Comparison of ENCODE assay signal across 3 cellular contexts in the genomic region with DNA sequence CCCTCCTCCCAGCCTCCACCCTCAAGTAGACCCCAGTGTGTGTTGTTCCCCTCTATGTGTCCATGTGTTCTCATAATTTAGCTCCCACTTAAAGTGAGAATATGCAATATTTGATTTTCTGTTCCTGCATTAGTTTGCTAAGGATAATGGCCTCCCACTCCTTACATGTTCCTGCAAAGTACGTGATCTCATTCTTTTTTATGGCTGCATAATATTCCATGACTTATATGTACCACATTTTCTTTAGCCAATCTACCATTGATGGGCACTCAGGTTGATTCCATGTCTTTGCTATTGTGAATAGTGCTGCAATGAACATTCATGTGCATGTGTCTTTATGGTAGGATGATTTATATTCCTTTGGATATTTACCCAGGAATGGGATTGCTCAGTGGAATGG. TPM values are rescaled to one million over a fixed set of nuclear protein-coding genes. Genes with fewer than 3 reads are reported as not detected.
DNase-seq lines count a peak whose midpoint lies in the region; ATAC-seq, FAIRE-seq and TF ChIP-seq lines count a peak whose summit lies in the region.
"Not testable (repeated sequence)": the region's sequence is repeated elsewhere in the genome, so short reads cannot be mapped to it uniquely, and the experiment has no call there.

No MANE protein-coding gene starts in this region.

- TF ChIP-seq CTCF in HEK293 (tag by site-specific recombination; IDR thresholded peaks at IDR 0.05); K562 (IDR thresholded peaks at IDR 0.05 in 2 of 3, conservative IDR thresholded peaks at IDR 0.05 in 1 of 3; ENCODE audit: insufficient read depth in 2 of 3, low read depth in 1 of 3, low read length in 3 of 3): not testable (repeated sequence)

- CTCF ChIA-PET in HEK293 (lab: Yijun Ruan, JAX); K562 (lab: Yijun Ruan, JAX; ENCODE audit: low intra/inter-chr PET ratio): not testable (repeated sequence)

- not testable (repeated sequence) for H3K79me2 ChIP-seq in K562 (ENCODE audit: control insufficient read depth, insufficient read depth, low read length)

- POLR2A ChIA-PET in HEK293 (lab: Yijun Ruan, JAX); K562 (lab: Yijun Ruan, JAX): not testable (repeated sequence)

- not testable (repeated sequence) for H4K20me1 ChIP-seq in K562 (replicated peaks; ENCODE audit: control insufficient read depth, insufficient read depth, low read length)

- H3K36me3 ChIP-seq in HEK293 (ENCODE audit: control insufficient read depth in 2 of 2, insufficient read depth in 1 of 2, low read length in 2 of 2); K562 (ENCODE audit: control insufficient read depth, insufficient read depth, low read length): not testable (repeated sequence)

- in situ Hi-C loops in K562 (cut with MboI): not testable (repeated sequence)

- H3K27me3 ChIP-seq in K562 (ENCODE audit: control insufficient read depth in 2 of 2, insufficient read depth in 2 of 2, low read length in 2 of 2): not testable (repeated sequence)

- not testable (repeated sequence) for TF ChIP-seq RAD21 in K562 (CRISPR knock-in tag; conservative IDR thresholded peaks at IDR 0.05 in 1 of 2, IDR thresholded peaks at IDR 0.05 in 1 of 2)

- not testable (repeated sequence) for FAIRE-seq in K562 (lab: Jason Lieb, UNC)

- not testable (repeated sequence) for TF ChIP-seq POLR2A in K562 (conservative IDR thresholded peaks at IDR 0.05)

- H3K9me1 ChIP-seq in K562 (ENCODE audit: control insufficient read depth, insufficient read depth, low read length): not testable (repeated sequence)

- not testable (repeated sequence) for TF ChIP-seq EP300 in K562 (IDR thresholded peaks at IDR 0.05; ENCODE audit: low read length)

- 0% methylated on average over 1 of the region's 1 CpG for WGBS in K562 (ENCODE audit: insufficient coverage, low coverage, missing lambda C conversion rate)

- not testable (repeated sequence) for H2AFZ ChIP-seq in K562 (ENCODE audit: low read depth, low read length)

- not testable (repeated sequence) for BruUV-seq in K562 (replicated peaks; lab: Mats Ljungman, UMichigan)

- ATAC-seq in SK-N-SH treated with all-trans-retinoic acid at 6 μM for 48 hours, K562: not testable (repeated sequence)

- intact Hi-C loops in K562 (cut with micrococcal nuclease): not testable (repeated sequence)

- H3K4me1 ChIP-seq in HEK293 (ENCODE audit: control insufficient read depth, insufficient read depth, low read length); K562 (replicated peaks in 1 of 2; ENCODE audit: control insufficient read depth in 2 of 2, insufficient read depth in 2 of 2, low read length in 2 of 2): not testable (repeated sequence)

- not testable (repeated sequence) for H3K9ac ChIP-seq in K562 (ENCODE audit: insufficient read depth in 1 of 2, low read depth in 2 of 2, low read length in 2 of 2)

- H3K4me3 ChIP-seq in HEK293 (ENCODE audit: low read depth, low read length); K562: not testable (repeated sequence)

- H3K27ac ChIP-seq in HEK293 (ENCODE audit: extremely low read depth, low read depth, low read length); K562 (ENCODE audit: extremely low read depth, low read depth, low read length): not testable (repeated sequence)

- H3K9me3 ChIP-seq in HEK293 (ENCODE audit: control insufficient read depth, insufficient read depth, low read depth, low read length); K562 (replicated peaks; ENCODE audit: control insufficient read depth, insufficient read depth, low read depth, low read length): not testable (repeated sequence)

- not testable (repeated sequence) for H3K4me2 ChIP-seq in K562 (ENCODE audit: insufficient read depth, low read length)

- not testable (repeated sequence) for DNase-seq in K562 (ENCODE audit: extremely low read depth in 1 of 4, low spot score in 3 of 4)

TF ChIP-seq in HEK293, 187 proteins besides CTCF, POLR2A, EP300 and RAD21:
- TF ChIP-seq ZNF146 (tag by site-specific recombination; IDR thresholded peaks at IDR 0.05): peak; percentile 86
TF ChIP-seq in HEK293: peak in this region for 1; not testable (repeated sequence) for 186.

TF ChIP-seq in SK-N-SH treated with all-trans-retinoic acid at 6 μM for 48 hours, 23 proteins besides CTCF, POLR2A, EP300 and RAD21:
- peak; percentile 46; the same call in 1 of the 2 replicates for TF ChIP-seq ZNF8 (CRISPR knock-in tag; IDR thresholded peaks at IDR 0.05)
TF ChIP-seq in SK-N-SH treated with all-trans-retinoic acid at 6 μM for 48 hours: peak in this region for 1; not testable (repeated sequence) for 22.

TF ChIP-seq in K562, 482 proteins besides CTCF, POLR2A, EP300 and RAD21:
- TF ChIP-seq RBM25 (IDR thresholded peaks at IDR 0.05; ENCODE audit: low read depth, low read length, severe bottlenecking) (peak; percentile 12), ZNF146 (CRISPR knock-in tag; IDR thresholded peaks at IDR 0.05; ENCODE audit: unreplicated experiment) (peak; percentile 62)

RNA-seq across cellular contexts. Expression of a gene that starts 38.4 kb away (rescaled TPM):
- 0.30 and 0.86 TPM in 2 replicates for total RNA-seq in K562 (2011; cell fraction: chromatin; rRNA removed; ENCODE audit: low replicate concordance)
- 0.50 TPM in 1 of 2 replicates, not detected in the other for total RNA-seq in K562 (2011; cell fraction: nucleolus; rRNA removed)
- total RNA-seq in K562 (2011; cell fraction: nucleoplasm; rRNA removed): 0.31 and 0.81 TPM in 2 replicates
- total RNA-seq in K562 (2014; rRNA removed) (0.29 and 1.1 TPM in 2 replicates), K562 (2014; rRNA removed; fragmentation: Illumina TruSeq; extraction: Trizol) (0.10 and 0.11 TPM in 2 replicates), K562 (2015; rRNA removed; fragmentation: Illumina TruSeq; extraction: Trizol) (0.08 TPM in 1 of 2 replicates, not detected in the other), K562 (2021) (0.27 and 0.76 TPM in 2 replicates)
- polyA plus RNA-seq in K562 (2011; rRNA removed) (0.24 and 3.0 TPM in 2 replicates), K562 (2014; fragmentation: Illumina TruSeq; extraction: Trizol) (0.12 and 0.25 TPM in 2 replicates), K562 (2014; fragmentation: Nextera tagmentation; extraction: Ambion mirVana) (under 1 TPM; 0.03 to 0.08 TPM), K562 (2014; rRNA removed) (0.05 and 0.13 TPM in 2 replicates)
- 0.22 and 3.4 TPM in 2 replicates for polyA plus RNA-seq in K562 (2011; cell fraction: cytosol; rRNA removed)
- polyA plus RNA-seq in K562 (2011; cell fraction: nucleus; rRNA removed): 0.17 and 1.5 TPM in 2 replicates
- polyA plus RNA-seq in K562 (2012): 0.17 and 0.39 TPM in 2 replicates
- 2.4 TPM in 1 of 2 replicates, not detected in the other for polyA minus RNA-seq in K562 (2011; rRNA and poly(A)+ RNA removed)
- polyA minus RNA-seq in K562 (2011; cell fraction: cytosol; rRNA and poly(A)+ RNA removed): 1.3 and 1.4 TPM in 2 replicates
- 0.27 TPM in 1 of 2 replicates, not detected in the other for polyA minus RNA-seq in K562 (2011; cell fraction: nucleus; rRNA and poly(A)+ RNA removed)
